ENCODE assay signal across 19 cellular contexts in the genomic region with DNA sequence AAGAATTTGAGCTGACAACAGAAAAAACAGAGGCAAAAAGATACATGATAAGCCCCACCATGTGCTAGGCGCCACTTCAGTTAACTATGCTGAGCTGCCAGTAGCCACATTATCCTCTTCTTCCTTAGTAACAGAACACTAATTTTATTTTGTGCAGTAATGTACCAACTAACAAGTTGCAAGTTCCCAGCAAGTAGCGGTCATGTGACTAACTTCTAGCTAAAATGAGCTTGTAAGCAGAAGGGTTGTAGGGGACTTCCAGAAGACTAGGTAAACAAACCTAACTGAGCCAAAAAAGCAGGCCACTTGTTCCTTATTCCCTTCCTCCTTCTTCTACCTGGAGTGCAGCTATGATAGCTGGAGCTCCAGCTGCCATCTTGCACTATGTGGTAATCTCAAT.
A peak's percentile ranks its signal among the peaks of the same experiment; 100 is the strongest.
DNase-seq lines count a peak whose midpoint lies in the region; ATAC-seq and TF ChIP-seq lines count a peak whose summit lies in the region.
"Had no signal": no experiment of that assay in that cellular context is flagged by ENCODE, and none has a peak within 500 bp of the region (broad histone marks: within the 10 kb centered on the region; RNA-seq: fewer than 3 reads in every experiment).

No MANE protein-coding gene starts in this region.

- H3K27ac ChIP-seq in heart right ventricle, result peak overlapping the region in 1 of 10 donors; percentile 65
- H3K27ac ChIP-seq: 22Rv1 had no signal

- H3K4me3 Mint-ChIP-seq in activated CD4-positive, alpha-beta T cell treated with anti-CD3 and anti-CD28 coated beads for 36 hours, result no peak overlapping the region
- no peak overlapping the region for H3K4me3 Mint-ChIP-seq in T-helper 1 cell treated with Interleukin-12 subunit alpha and Interleukin-12 subunit beta and Interleukin-4 antibody, amounts not matched to agents 30 μg/mL and 1 μg/mL, for 36 hours
- no peak overlapping the region for H3K4me3 Mint-ChIP-seq in dendritic cell treated with granulocyte-macrophage colony-stimulating factor and Interleukin-4, amounts not matched to agents 40 ng/mL and 50 ng/mL, for 4 days
- no peak overlapping the region for H3K4me3 Mint-ChIP-seq in stimulated activated effector memory CD8-positive, alpha-beta T cell treated with anti-CD3 and anti-CD28 coated beads, Interleukin-12 subunit alpha, Interleukin-12 subunit beta, amount 100 ng/mL, for 72 hours
- H3K4me3 Mint-ChIP-seq: B cell; CD4-positive, alpha-beta T cell; GM23338 had no signal

- no peaks in the 10 kb centered on the region for H3K9me3 ChIP-seq in heart right ventricle
- H3K9me3 ChIP-seq: MG63 had no signal

- no peak overlapping the region for H3K4me3 ChIP-seq in heart right ventricle
- H3K4me3 ChIP-seq: GM23338, MG63 had no signal

- H3K4me1 ChIP-seq in heart right ventricle, result peaks cover 0 to 18% (median 0%) of the 10 kb centered on the region in 9 donors

- H3K27ac Mint-ChIP-seq in activated CD4-positive, alpha-beta T cell treated with anti-CD3 and anti-CD28 coated beads for 36 hours, result no peak overlapping the region
- H3K27ac Mint-ChIP-seq in T-helper 1 cell treated with Interleukin-12 subunit alpha and Interleukin-12 subunit beta and Interleukin-4 antibody, amounts not matched to agents 30 μg/mL and 1 μg/mL, for 36 hours, result peak overlapping the region; percentile 50
- H3K27ac Mint-ChIP-seq in dendritic cell treated with granulocyte-macrophage colony-stimulating factor and Interleukin-4, amounts not matched to agents 40 ng/mL and 50 ng/mL, for 4 days, result peak overlapping the region; percentile 78
- H3K27ac Mint-ChIP-seq in stimulated activated effector memory CD8-positive, alpha-beta T cell treated with anti-CD3 and anti-CD28 coated beads, Interleukin-12 subunit alpha, Interleukin-12 subunit beta, amount 100 ng/mL, for 72 hours, result peak overlapping the region; percentile 6
- H3K27ac Mint-ChIP-seq: B cell; CD4-positive, alpha-beta T cell; GM23338 had no signal

- intact Hi-C loops in activated CD4-positive, alpha-beta T cell treated with anti-CD3 and anti-CD28 coated beads for 36 hours (cut with DNase I, micrococcal nuclease), result no loop called here
- intact Hi-C loops in dendritic cell treated with granulocyte-macrophage colony-stimulating factor and Interleukin-4, amounts not matched to agents 40 ng/mL and 50 ng/mL, for 4 days (cut with micrococcal nuclease), result no loop called here
- intact Hi-C loops in heart right ventricle (cut with DNase I), result loop anchor here in 1 of 10 donors (2.0 kb wide), 1 partner anchor 99 kb away; no protein-coding TSS in a partner anchor

- 97 to 100% methylated on average over 2 of the region's 2 CpGs for WGBS in heart right ventricle, 2 donors

- H3K4me1 Mint-ChIP-seq in activated CD4-positive, alpha-beta T cell treated with anti-CD3 and anti-CD28 coated beads for 36 hours, result peaks cover 21% of the 10 kb centered on the region
- peaks cover 31% of the 10 kb centered on the region for H3K4me1 Mint-ChIP-seq in T-helper 1 cell treated with Interleukin-12 subunit alpha and Interleukin-12 subunit beta and Interleukin-4 antibody, amounts not matched to agents 30 μg/mL and 1 μg/mL, for 36 hours (ENCODE audit: low read depth)
- peaks cover 38% of the 10 kb centered on the region for H3K4me1 Mint-ChIP-seq in dendritic cell treated with granulocyte-macrophage colony-stimulating factor and Interleukin-4, amounts not matched to agents 40 ng/mL and 50 ng/mL, for 4 days (ENCODE audit: low read depth)
- peaks cover 27% of the 10 kb centered on the region for H3K4me1 Mint-ChIP-seq in stimulated activated effector memory CD8-positive, alpha-beta T cell treated with anti-CD3 and anti-CD28 coated beads, Interleukin-12 subunit alpha, Interleukin-12 subunit beta, amount 100 ng/mL, for 72 hours

- DNase-seq in activated CD4-positive, alpha-beta T cell treated with anti-CD3 and anti-CD28 coated beads for 36 hours, result no peak
- DNase-seq in activated CD4-positive, alpha-beta T cell treated with anti-CD3 and anti-CD28 coated beads for 48 hours, result no peak
- DNase-seq in stimulated activated effector memory CD8-positive, alpha-beta T cell treated with anti-CD3 and anti-CD28 coated beads, Interleukin-12 subunit alpha, Interleukin-12 subunit beta, amount 100 ng/mL, for 72 hours (ENCODE audit: low spot score in 2 of 2), result no peak
- DNase-seq in heart right ventricle, result no peak
- DNase-seq: CD4-positive, alpha-beta T cell; DMS53; MG63; NCI-H1092 treated with DMSO at 0.1 percent for 48 hours; NCI-H2227 treated with DMSO at 0.1 percent for 48 hours; NCI-H524; SHP77 had no signal

- H3K27me3 ChIP-seq in heart right ventricle, result no peaks in the 10 kb centered on the region
- H3K27me3 ChIP-seq: MG63 had no signal

- TF ChIP-seq CTCF in heart right ventricle (IDR thresholded peaks at IDR 0.05), result no peak

- no peaks in the 10 kb centered on the region for H3K36me3 Mint-ChIP-seq in activated CD4-positive, alpha-beta T cell treated with anti-CD3 and anti-CD28 coated beads for 36 hours (ENCODE audit: low read depth)
- peaks cover 15% of the 10 kb centered on the region for H3K36me3 Mint-ChIP-seq in T-helper 1 cell treated with Interleukin-12 subunit alpha and Interleukin-12 subunit beta and Interleukin-4 antibody, amounts not matched to agents 30 μg/mL and 1 μg/mL, for 36 hours (ENCODE audit: low read depth)
- no peaks in the 10 kb centered on the region for H3K36me3 Mint-ChIP-seq in dendritic cell treated with granulocyte-macrophage colony-stimulating factor and Interleukin-4, amounts not matched to agents 40 ng/mL and 50 ng/mL, for 4 days (ENCODE audit: low read depth)
- H3K36me3 Mint-ChIP-seq in stimulated activated effector memory CD8-positive, alpha-beta T cell treated with anti-CD3 and anti-CD28 coated beads, Interleukin-12 subunit alpha, Interleukin-12 subunit beta, amount 100 ng/mL, for 72 hours, result no peaks in the 10 kb centered on the region

- no peaks in the 10 kb centered on the region for H3K36me3 ChIP-seq in heart right ventricle
- H3K36me3 ChIP-seq: MG63 had no signal

- H3K27me3 Mint-ChIP-seq in activated CD4-positive, alpha-beta T cell treated with anti-CD3 and anti-CD28 coated beads for 36 hours, result no peaks in the 10 kb centered on the region
- H3K27me3 Mint-ChIP-seq in T-helper 1 cell treated with Interleukin-12 subunit alpha and Interleukin-12 subunit beta and Interleukin-4 antibody, amounts not matched to agents 30 μg/mL and 1 μg/mL, for 36 hours (ENCODE audit: low read depth), result no peaks in the 10 kb centered on the region
- no peaks in the 10 kb centered on the region for H3K27me3 Mint-ChIP-seq in dendritic cell treated with granulocyte-macrophage colony-stimulating factor and Interleukin-4, amounts not matched to agents 40 ng/mL and 50 ng/mL, for 4 days
- H3K27me3 Mint-ChIP-seq: B cell; CD4-positive, alpha-beta T cell had no signal

- ATAC-seq in activated CD4-positive, alpha-beta T cell treated with anti-CD3 and anti-CD28 coated beads for 36 hours, result peak; percentile 43
- peak; percentile 59 for ATAC-seq in stimulated activated effector memory CD8-positive, alpha-beta T cell treated with anti-CD3 and anti-CD28 coated beads, Interleukin-12 subunit alpha, Interleukin-12 subunit beta, amount 100 ng/mL, for 72 hours
- no peak for ATAC-seq in HG02798 (IDR thresholded peaks at IDR 0.05; ENCODE audit: poor library complexity, unreplicated experiment)
- no peak for ATAC-seq in esophagus mucosa
- ATAC-seq in heart right ventricle, result no peak
- ATAC-seq: GM23338, HCT116 had no signal

- CTCF ChIA-PET in activated CD4-positive, alpha-beta T cell treated with anti-CD3 and anti-CD28 coated beads for 36 hours (lab: Charles Lee), result interaction anchor here (0.6 to 4.8 kb wide), 10 partner anchors 9 to 432 kb away, joined by 3 to 16 read pairs (median 3); partner anchors contain the start of gene POMC

- H3K9me3 Mint-ChIP-seq in activated CD4-positive, alpha-beta T cell treated with anti-CD3 and anti-CD28 coated beads for 36 hours (ENCODE audit: low read depth), result no peaks in the 10 kb centered on the region
- no peaks in the 10 kb centered on the region for H3K9me3 Mint-ChIP-seq in T-helper 1 cell treated with Interleukin-12 subunit alpha and Interleukin-12 subunit beta and Interleukin-4 antibody, amounts not matched to agents 30 μg/mL and 1 μg/mL, for 36 hours
- no peaks in the 10 kb centered on the region for H3K9me3 Mint-ChIP-seq in dendritic cell treated with granulocyte-macrophage colony-stimulating factor and Interleukin-4, amounts not matched to agents 40 ng/mL and 50 ng/mL, for 4 days
- H3K9me3 Mint-ChIP-seq in stimulated activated effector memory CD8-positive, alpha-beta T cell treated with anti-CD3 and anti-CD28 coated beads, Interleukin-12 subunit alpha, Interleukin-12 subunit beta, amount 100 ng/mL, for 72 hours, result no peaks in the 10 kb centered on the region
- H3K9me3 Mint-ChIP-seq: CD4-positive, alpha-beta T cell; GM23338 had no signal

- POLR2A ChIA-PET in activated CD4-positive, alpha-beta T cell treated with anti-CD3 and anti-CD28 coated beads for 36 hours (lab: Charles Lee), result no interaction called here

Comparison
In these comparisons a context has a peak if more than half of its experiments do, and no peak if none do; other contexts are left out.
1. ATAC-seq: peak in activated CD4-positive, alpha-beta T cell treated with anti-CD3 and anti-CD28 coated beads for 36 hours (single experiment) and stimulated activated effector memory CD8-positive, alpha-beta T cell treated with anti-CD3 and anti-CD28 coated beads, Interleukin-12 subunit alpha, Interleukin-12 subunit beta, amount 100 ng/mL, for 72 hours (single experiment); none in HG02798 (single experiment), esophagus mucosa (single experiment) and heart right ventricle (0 of 8).